Comparison of ENCODE assay signal across 19 cellular contexts in the genomic region with DNA sequence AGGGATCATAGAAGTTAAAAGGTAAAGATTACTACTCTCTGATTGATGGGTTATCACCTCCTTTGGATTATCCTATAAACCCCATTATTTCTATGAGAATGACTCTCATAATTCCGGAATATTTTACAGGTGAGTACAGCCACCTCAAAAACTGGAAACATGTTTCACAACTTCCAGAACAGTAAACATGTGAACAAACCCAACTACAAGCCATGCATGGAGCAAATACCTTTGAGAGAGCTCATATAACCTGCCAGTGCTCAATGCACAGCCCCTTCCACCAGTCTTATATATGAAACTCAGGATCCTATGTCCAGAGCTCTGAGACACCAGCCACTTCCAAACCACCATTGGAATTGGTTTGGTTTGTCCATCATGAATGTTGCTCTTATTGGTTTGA.
"Had no signal": no experiment of that assay in that cellular context is flagged by ENCODE, and none has a peak within 500 bp of the region (broad histone marks: within the 10 kb centered on the region; RNA-seq: fewer than 3 reads in every experiment).

No MANE protein-coding gene starts in this region.

- H3K9me3 ChIP-seq: adrenal gland, colonic mucosa, right lobe of liver, transverse colon had no signal

- H3K36me3 Mint-ChIP-seq: activated naive CD4-positive, alpha-beta T cell treated with anti-CD3 and anti-CD28 coated beads, Interleukin-2, amount 50 U/mL, for 24 hours; WTC11 had no signal

- H3K27ac Mint-ChIP-seq: activated CD8-positive, alpha-beta T cell treated with anti-CD3 and anti-CD28 coated beads for 36 hours; activated naive CD4-positive, alpha-beta T cell treated with anti-CD3 and anti-CD28 coated beads, Interleukin-2, amount 50 U/mL, for 24 hours; T-helper 17 cell; WTC11 had no signal

- H3K36me3 ChIP-seq: adrenal gland, colonic mucosa, right lobe of liver, transverse colon had no signal

- H3K4me1 Mint-ChIP-seq: activated naive CD4-positive, alpha-beta T cell treated with anti-CD3 and anti-CD28 coated beads, Interleukin-2, amount 50 U/mL, for 24 hours; T-helper 17 cell had no signal

- DNase-seq: activated CD4-positive, alpha-beta T cell treated with anti-CD3 and anti-CD28 coated beads for 4 hours; activated CD8-positive, alpha-beta T cell treated with anti-CD3 and anti-CD28 coated beads for 36 hours; activated effector memory CD4-positive, alpha-beta T cell treated with Interleukin-2 at 50 U/mL for 16 hours; activated T-cell treated with anti-CD3 and anti-CD28 coated beads, Interleukin-2, amount 50 U/mL, for 4 hours; adrenal gland; central memory CD4-positive, alpha-beta T cell; colonic mucosa; hippocampal formation; kidney; mesendoderm; nucleus accumbens; right lobe of liver; stimulated activated naive CD8-positive, alpha-beta T cell treated with anti-CD3 and anti-CD28 coated beads, Interleukin-15, Interleukin-2, amounts not matched to agents 100 U/mL and 50 U/mL, for 24 hours; T-helper 17 cell; transverse colon had no signal

- H3K9me3 Mint-ChIP-seq: activated CD8-positive, alpha-beta T cell treated with anti-CD3 and anti-CD28 coated beads for 36 hours; activated naive CD4-positive, alpha-beta T cell treated with anti-CD3 and anti-CD28 coated beads, Interleukin-2, amount 50 U/mL, for 24 hours; activated T-cell treated with anti-CD3 and anti-CD28 coated beads, Interleukin-2, amount 50 U/mL, for 4 hours; nephron; WTC11 had no signal

- H3K4me1 ChIP-seq: adrenal gland, colonic mucosa, right lobe of liver, transverse colon had no signal

- H3K27me3 ChIP-seq: adrenal gland, colonic mucosa, right lobe of liver, transverse colon had no signal

- H3K4me3 ChIP-seq: adrenal gland, colonic mucosa, right lobe of liver, transverse colon had no signal

- H3K27ac ChIP-seq: adrenal gland, colonic mucosa, right lobe of liver, transverse colon had no signal

- H3K27me3 Mint-ChIP-seq: activated CD8-positive, alpha-beta T cell treated with anti-CD3 and anti-CD28 coated beads for 36 hours; progenitor cell of endocrine pancreas had no signal

- H3K4me3 Mint-ChIP-seq: activated CD8-positive, alpha-beta T cell treated with anti-CD3 and anti-CD28 coated beads for 36 hours; activated naive CD4-positive, alpha-beta T cell treated with anti-CD3 and anti-CD28 coated beads, Interleukin-2, amount 50 U/mL, for 24 hours; activated T-cell treated with anti-CD3 and anti-CD28 coated beads, Interleukin-2, amount 50 U/mL, for 4 hours; nephron; T-helper 17 cell; WTC11 had no signal
